In genomic region chr18:30860741-30861140, GRCh38 we compare ENCODE assay signal across 34 cellular contexts.
"Had no signal": no experiment of that assay in that cellular context is flagged by ENCODE, and none has a peak within 500 bp of the region (broad histone marks: within the 10 kb centered on the region; RNA-seq: fewer than 3 reads in every experiment).

No MANE protein-coding gene starts in this region.

- H3K36me3 ChIP-seq: MG63 had no signal

- H3K27ac ChIP-seq: KMS-11 had no signal

- H3K4me3 ChIP-seq: MG63 had no signal

- DNase-seq: Karpas-422, Kasumi-1, MG63, MM.1S, MV-4-11, NCI-H1048, NCI-H1092, NCI-H1092 treated with DMSO at 0.1 percent for 48 hours, NCI-H1105, NCI-H1105 treated with DMSO at 0.1 percent for 48 hours, NCI-H1417, NCI-H1417 treated with DMSO at 0.1 percent for 48 hours, NCI-H1436, NCI-H1436 treated with DMSO at 0.1 percent for 48 hours, NCI-H146, NCI-H1694, NCI-H1694 treated with DMSO at 0.1 percent for 48 hours, NCI-H187, NCI-H187 treated with DMSO at 0.1 percent for 48 hours, NCI-H1930, NCI-H2029 treated with DMSO at 0.1 percent for 48 hours, NCI-H2081, NCI-H2081 treated with DMSO at 0.1 percent for 48 hours, NCI-H2107, NCI-H2171, NCI-H2171 treated with DMSO at 0.1 percent for 48 hours, NCI-H2227 treated with DMSO at 0.1 percent for 48 hours, NCI-H226, NCI-H345, NCI-H446, NCI-H446 treated with DMSO at 0.1 percent for 48 hours, NCI-H510A, NCI-H510A treated with DMSO at 0.1 percent for 48 hours had no signal

- H3K4me2 ChIP-seq: KMS-11 had no signal

- H3K9ac ChIP-seq: KMS-11 had no signal

- H3K27me3 ChIP-seq: MG63 had no signal

- H3K9me3 ChIP-seq: MG63 had no signal
